In the genomic region with DNA sequence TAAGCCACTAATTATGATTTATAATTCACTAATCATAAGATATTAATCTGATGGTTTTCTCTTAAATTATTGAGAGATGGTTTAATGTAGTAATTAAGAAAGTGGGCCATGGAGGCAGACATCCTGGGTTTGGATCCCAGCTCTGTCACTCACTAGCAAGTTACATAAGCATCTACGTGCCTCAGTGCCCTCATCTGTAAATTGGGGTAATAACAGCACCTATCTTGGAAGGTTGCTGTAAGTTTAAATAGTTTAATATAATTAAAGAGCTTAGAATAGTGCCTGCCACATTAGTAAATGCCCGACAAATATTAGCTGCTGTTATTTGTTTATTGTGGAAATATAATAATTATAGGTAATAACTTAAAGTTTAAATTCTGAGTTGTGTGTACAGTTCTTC, we compare ENCODE assay signal across 1 cellular context.
TF ChIP-seq lines count a peak whose summit lies in the region.

No MANE protein-coding gene starts in this region.

TF ChIP-seq in K562, 482 proteins besides CTCF, POLR2A, EP300 and RAD21:
- TF ChIP-seq ASH1L (IDR thresholded peaks at IDR 0.05; ENCODE audit: borderline replicate concordance, low read depth, partially characterized antibody) (no peak), RBM25 (IDR thresholded peaks at IDR 0.05; ENCODE audit: low read depth, low read length, severe bottlenecking) (peak; percentile 16)
